Comparison of ENCODE assay signal across 29 cellular contexts in the genomic region with DNA sequence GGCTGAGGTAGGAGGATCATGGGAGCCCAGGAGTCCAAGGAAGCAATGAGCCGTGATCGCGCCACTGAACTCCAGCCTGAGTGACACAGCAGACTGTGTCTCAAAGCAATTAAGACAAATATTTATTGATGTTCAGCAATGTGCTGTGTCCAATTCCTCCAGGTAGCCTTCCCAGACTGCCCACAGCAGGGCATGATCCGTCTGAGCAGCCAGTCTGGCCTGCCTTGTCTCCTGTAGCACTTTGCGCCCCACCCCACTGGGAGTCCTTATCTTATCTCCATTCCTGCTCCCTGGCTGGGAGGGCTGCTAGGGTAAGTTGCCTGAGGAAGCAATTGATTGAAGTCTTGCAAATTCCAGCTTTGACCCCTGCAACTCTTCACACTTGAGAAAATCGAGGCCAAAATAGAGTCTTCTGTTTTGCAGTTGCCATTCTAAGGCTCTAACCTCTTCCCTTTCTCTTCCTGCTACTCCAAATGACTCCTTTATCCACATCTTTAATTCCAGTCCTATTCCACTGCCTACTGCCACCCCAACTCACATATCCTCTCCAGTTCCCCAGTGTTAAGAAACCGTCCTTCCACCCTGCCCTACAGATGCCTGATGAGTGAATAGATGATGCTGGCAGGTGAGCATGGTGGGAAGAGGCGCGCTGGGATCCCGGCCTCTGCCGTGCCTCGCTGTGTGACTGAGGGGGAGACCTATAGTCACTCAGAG. TPM values are rescaled to one million over a fixed set of nuclear protein-coding genes. Genes with fewer than 3 reads are reported as not detected.
A peak's percentile ranks its signal among the peaks of the same experiment; 100 is the strongest.
DNase-seq lines count a peak whose midpoint lies in the region; ATAC-seq and TF ChIP-seq lines count a peak whose summit lies in the region.
"Had no signal": no experiment of that assay in that cellular context is flagged by ENCODE, and none has a peak within 500 bp of the region (broad histone marks: within the 10 kb centered on the region; RNA-seq: fewer than 3 reads in every experiment).

No MANE protein-coding gene starts in this region.

- no peak for TF ChIP-seq POLR2A in right lobe of liver (IDR thresholded peaks at IDR 0.05)

- H3K4me3 ChIP-seq in BE2C (ENCODE audit: low read depth, low read length): no peak overlapping the region
- H3K4me3 ChIP-seq in mesendoderm (ENCODE audit: low read length): no peak overlapping the region
- no peak overlapping the region for H3K4me3 ChIP-seq in right lobe of liver
- H3K4me3 ChIP-seq: lung had no signal

- peak overlapping the region; percentile 18 for H3K27ac Mint-ChIP-seq in dendritic cell treated with granulocyte-macrophage colony-stimulating factor and Interleukin-4, amounts not matched to agents 40 ng/mL and 50 ng/mL, for 4 days
- no peak overlapping the region for H3K27ac Mint-ChIP-seq in T-helper 2 cell treated with Interferon-gamma antibody and Interleukin-4, amounts not matched to agents 5 μg/mL and 100 μg/mL, for 36 hours
- H3K27ac Mint-ChIP-seq: activated B cell treated with CpG ODN at 0.5 μM for 24 hours; activated naive CD8-positive, alpha-beta T cell treated with anti-CD3 and anti-CD28 coated beads for 36 hours; CD8-positive, alpha-beta memory T cell had no signal

- H3K36me3 Mint-ChIP-seq in dendritic cell treated with granulocyte-macrophage colony-stimulating factor and Interleukin-4, amounts not matched to agents 40 ng/mL and 50 ng/mL, for 4 days (ENCODE audit: low read depth): no peaks in the 10 kb centered on the region
- H3K36me3 Mint-ChIP-seq in T-helper 2 cell treated with Interferon-gamma antibody and Interleukin-4, amounts not matched to agents 5 μg/mL and 100 μg/mL, for 36 hours (ENCODE audit: low read depth): no peaks in the 10 kb centered on the region
- H3K36me3 Mint-ChIP-seq: activated naive CD8-positive, alpha-beta T cell treated with anti-CD3 and anti-CD28 coated beads for 36 hours; CD8-positive, alpha-beta memory T cell had no signal

- H3K4me2 ChIP-seq in mesendoderm (ENCODE audit: low read length): no peak overlapping the region
- H3K4me2 ChIP-seq: SK-N-SH had no signal

- TF ChIP-seq CTCF in BE2C (IDR thresholded peaks at IDR 0.05; ENCODE audit: low read depth, low read length) (no peak), right lobe of liver (IDR thresholded peaks at IDR 0.05) (no peak)

- no peak overlapping the region for H2BK120ac ChIP-seq in mesendoderm (ENCODE audit: low read depth, low read length)

- peaks cover 44% of the 10 kb centered on the region for H3K36me3 ChIP-seq in BE2C
- H3K36me3 ChIP-seq in mesendoderm (ENCODE audit: control insufficient read depth, insufficient read depth, low read length): no peaks in the 10 kb centered on the region
- H3K36me3 ChIP-seq in right lobe of liver: no peaks in the 10 kb centered on the region
- H3K36me3 ChIP-seq: neutrophil had no signal

- peak overlapping the region; percentile 21 for H3K18ac ChIP-seq in mesendoderm (ENCODE audit: low read length)

- no peak overlapping the region for H4K8ac ChIP-seq in mesendoderm (ENCODE audit: low read depth, low read length)

- intact Hi-C loops in dendritic cell treated with granulocyte-macrophage colony-stimulating factor and Interleukin-4, amounts not matched to agents 40 ng/mL and 50 ng/mL, for 4 days (cut with micrococcal nuclease): no loop called here
- intact Hi-C loops in right lobe of liver (cut with DNase I): no loop called here

- H3K9me3 ChIP-seq in BE2C (no peaks in the 10 kb centered on the region), right lobe of liver (no peaks in the 10 kb centered on the region)
- H3K9me3 ChIP-seq: neutrophil, SK-N-SH had no signal

- no peak overlapping the region for H3K4me3 Mint-ChIP-seq in dendritic cell treated with granulocyte-macrophage colony-stimulating factor and Interleukin-4, amounts not matched to agents 40 ng/mL and 50 ng/mL, for 4 days
- H3K4me3 Mint-ChIP-seq in T-helper 2 cell treated with Interferon-gamma antibody and Interleukin-4, amounts not matched to agents 5 μg/mL and 100 μg/mL, for 36 hours: no peak overlapping the region
- H3K4me3 Mint-ChIP-seq: activated B cell treated with CpG ODN at 0.5 μM for 24 hours; activated naive CD8-positive, alpha-beta T cell treated with anti-CD3 and anti-CD28 coated beads for 36 hours; CD8-positive, alpha-beta memory T cell had no signal

- no peaks in the 10 kb centered on the region for H3K79me1 ChIP-seq in mesendoderm (ENCODE audit: low read length)

- no peak overlapping the region for H3K4ac ChIP-seq in mesendoderm (ENCODE audit: low read depth, low read length)

- WGBS in mesendoderm (ENCODE audit: extremely low coverage, insufficient coverage, low lambda C conversion rate): no CpG with 5 or more reads among the region's 12 CpGs
- WGBS in right lobe of liver (ENCODE audit: insufficient coverage, low coverage, low lambda C conversion rate, missing lambda C conversion rate): 74% methylated on average over 6 of the region's 12 CpGs

- no peak overlapping the region for H2AK5ac ChIP-seq in mesendoderm (ENCODE audit: low read length)

- H3K9ac ChIP-seq in mesendoderm (ENCODE audit: low read length): no peak overlapping the region
- H3K9ac ChIP-seq: SK-N-SH had no signal

- H3K4me1 ChIP-seq in BE2C (peaks cover 49% of the 10 kb centered on the region), mesendoderm (ENCODE audit: control insufficient read depth, low read depth, low read length) (peaks cover 21% of the 10 kb centered on the region), right lobe of liver (peaks cover 0 to 7% (median 3%) of the 10 kb centered on the region in 4 donors)

- H3K23ac ChIP-seq in mesendoderm (ENCODE audit: low read length): no peak overlapping the region

- no peaks in the 10 kb centered on the region for H3K79me2 ChIP-seq in mesendoderm (ENCODE audit: control insufficient read depth, insufficient read depth, low read length)

- DNase-seq in BE2C (peak; percentile 40), NCI-H226 (peak; percentile 85), mesendoderm (peak; percentile 98), NCI-H345 treated with DMSO at 0.1 percent for 48 hours (lab: John Stamatoyannopoulos, UW; ENCODE audit: unreplicated experiment) (no peak), right lobe of liver (no peak)
- DNase-seq in T-helper 2 cell treated with Interferon-gamma antibody and Interleukin-4, amounts not matched to agents 5 μg/mL and 100 μg/mL, for 36 hours (ENCODE audit: low spot score): no peak
- DNase-seq: activated B cell treated with CpG ODN at 0.5 μM for 24 hours; activated CD4-positive, alpha-beta T cell treated with anti-CD3 and anti-CD28 coated beads, Interleukin-2, amount 50 U/mL, for 48 hours; activated CD8-positive, alpha-beta memory T cell treated with anti-CD3 and anti-CD28 coated beads, Interleukin-2, amount 50 U/mL, for 48 hours; activated effector memory CD4-positive, alpha-beta T cell treated with Interleukin-2 at 50 U/mL for 16 hours; activated naive CD8-positive, alpha-beta T cell treated with anti-CD3 and anti-CD28 coated beads for 36 hours; AML-193; CD8-positive, alpha-beta memory T cell; effector memory CD4-positive, alpha-beta T cell; GOT3; Karpas-422; NCI-H1694 treated with DMSO at 0.1 percent for 48 hours; NCI-H69; SK-N-SH had no signal

- no peak overlapping the region for H4K5ac ChIP-seq in mesendoderm (ENCODE audit: low read length)

- H3K9me3 Mint-ChIP-seq in dendritic cell treated with granulocyte-macrophage colony-stimulating factor and Interleukin-4, amounts not matched to agents 40 ng/mL and 50 ng/mL, for 4 days: no peaks in the 10 kb centered on the region
- no peaks in the 10 kb centered on the region for H3K9me3 Mint-ChIP-seq in T-helper 2 cell treated with Interferon-gamma antibody and Interleukin-4, amounts not matched to agents 5 μg/mL and 100 μg/mL, for 36 hours
- H3K9me3 Mint-ChIP-seq: activated B cell treated with CpG ODN at 0.5 μM for 24 hours; activated naive CD8-positive, alpha-beta T cell treated with anti-CD3 and anti-CD28 coated beads for 36 hours; CD8-positive, alpha-beta memory T cell had no signal

- H3K27ac ChIP-seq in mesendoderm (ENCODE audit: low read depth, low read length): peak overlapping the region; percentile 56
- no peak overlapping the region for H3K27ac ChIP-seq in right lobe of liver
- H3K27ac ChIP-seq: neutrophil, RWPE1 had no signal

- peak overlapping the region; percentile 67 for H3K56ac ChIP-seq in mesendoderm (ENCODE audit: low read length)

- no peak overlapping the region for H2BK15ac ChIP-seq in mesendoderm (replicated peaks; ENCODE audit: low read depth)

- H3K27me3 ChIP-seq in BE2C (no peaks in the 10 kb centered on the region), mesendoderm (ENCODE audit: insufficient read depth, low read length, poor library complexity) (no peaks in the 10 kb centered on the region), right lobe of liver (no peaks in the 10 kb centered on the region)
- H3K27me3 ChIP-seq: neutrophil had no signal

- peak overlapping the region; percentile 56 for H2BK5ac ChIP-seq in mesendoderm (ENCODE audit: low read length)

- H3K27me3 Mint-ChIP-seq in dendritic cell treated with granulocyte-macrophage colony-stimulating factor and Interleukin-4, amounts not matched to agents 40 ng/mL and 50 ng/mL, for 4 days: peaks cover 4% of the 10 kb centered on the region
- H3K27me3 Mint-ChIP-seq in T-helper 2 cell treated with Interferon-gamma antibody and Interleukin-4, amounts not matched to agents 5 μg/mL and 100 μg/mL, for 36 hours (ENCODE audit: low read depth): no peaks in the 10 kb centered on the region

- no peak for ATAC-seq in right lobe of liver
- ATAC-seq in HG02678 (IDR thresholded peaks at IDR 0.05; ENCODE audit: unreplicated experiment): no peak
- ATAC-seq: esophagus mucosa had no signal

- peaks cover 13% of the 10 kb centered on the region for H3K4me1 Mint-ChIP-seq in dendritic cell treated with granulocyte-macrophage colony-stimulating factor and Interleukin-4, amounts not matched to agents 40 ng/mL and 50 ng/mL, for 4 days (ENCODE audit: low read depth)
- H3K4me1 Mint-ChIP-seq in T-helper 2 cell treated with Interferon-gamma antibody and Interleukin-4, amounts not matched to agents 5 μg/mL and 100 μg/mL, for 36 hours (ENCODE audit: low read depth): no peaks in the 10 kb centered on the region
- H3K4me1 Mint-ChIP-seq: activated B cell treated with CpG ODN at 0.5 μM for 24 hours; CD8-positive, alpha-beta memory T cell had no signal

RNA-seq across cellular contexts. Expression of a gene that starts 26.9 kb away (rescaled TPM):
- polyA plus RNA-seq in BE2C (2012; ENCODE audit: insufficient read depth, insufficient read length, low read depth): not detected
- 1.5 TPM for polyA plus RNA-seq in mesendoderm (2013, experiment 1 of 2)
- polyA plus RNA-seq in mesendoderm (2013, experiment 2 of 2): 1.7 TPM
- not detected for total RNA-seq in right lobe of liver
- total RNA-seq: activated B cell treated with CpG ODN at 0.5 μM for 24 hours; activated naive CD8-positive, alpha-beta T cell treated with anti-CD3 and anti-CD28 coated beads for 36 hours; CD8-positive, alpha-beta memory T cell; esophagus mucosa; lung; pulmonary artery endothelial cell; skeletal muscle tissue; T-helper 2 cell treated with Interferon-gamma antibody and Interleukin-4, amounts not matched to agents 100 ng/mL and 5 ng/mL, for 36 hours; urinary bladder had no signal
- polyA plus RNA-seq: CD8-positive, alpha-beta memory T cell; lung; urinary bladder had no signal

Comparison
In these comparisons a context has a peak if more than half of its experiments do, and no peak if none do; other contexts are left out.
1. DNase-seq: peak in BE2C (single experiment), NCI-H226 (single experiment) and mesendoderm (single experiment); none in NCI-H345 treated with DMSO at 0.1 percent for 48 hours (single experiment), T-helper 2 cell treated with Interferon-gamma antibody and Interleukin-4, amounts not matched to agents 5 μg/mL and 100 μg/mL, for 36 hours (single experiment) and right lobe of liver (0 of 3).